Comparison of ENCODE assay signal across 8 cellular contexts in the genomic region with DNA sequence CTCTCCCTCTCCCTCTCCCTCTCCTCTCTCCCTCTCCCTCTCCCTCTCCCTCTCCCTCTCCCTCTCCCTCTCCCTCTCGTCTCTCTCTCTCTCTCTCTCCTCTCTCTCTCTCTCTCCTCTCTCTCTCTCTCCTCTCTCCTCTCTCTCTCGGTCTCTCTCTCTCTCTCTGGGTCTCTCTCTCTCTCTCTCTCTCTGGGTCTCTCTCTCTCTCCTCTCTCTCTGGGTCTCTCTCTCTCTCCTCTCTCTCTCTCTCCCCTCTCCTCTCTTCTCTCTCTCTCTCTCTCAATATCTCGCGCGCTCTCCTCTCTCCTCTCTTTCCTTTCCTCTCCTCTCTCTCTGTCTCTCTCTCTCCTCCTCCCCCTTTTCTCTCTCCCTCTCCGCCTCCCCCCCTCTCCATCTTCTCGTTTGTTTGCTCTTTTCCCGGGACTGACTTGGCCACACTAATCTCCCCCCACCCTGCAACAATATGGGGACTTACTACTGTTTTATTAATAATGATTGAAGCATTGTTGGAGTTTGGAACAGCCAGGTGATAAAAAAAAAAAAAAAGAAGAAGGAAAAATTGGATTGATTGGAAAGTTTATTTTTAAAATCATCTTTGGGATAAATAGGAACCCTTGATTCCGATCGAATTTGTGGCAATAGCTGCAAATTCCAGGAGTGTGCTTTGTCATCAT. TPM values are rescaled to one million over a fixed set of nuclear protein-coding genes. Genes with fewer than 3 reads are reported as not detected.
DNase-seq lines count a peak whose midpoint lies in the region; ATAC-seq and TF ChIP-seq lines count a peak whose summit lies in the region.

No MANE protein-coding gene starts in this region.

- H3K36me3 Mint-ChIP-seq in activated naive CD8-positive, alpha-beta T cell treated with anti-CD3 and anti-CD28 coated beads for 36 hours, result no peaks in the 10 kb centered on the region

- no peak overlapping the region for H3K23ac ChIP-seq in mesendoderm (ENCODE audit: low read length)

- H2AK5ac ChIP-seq in mesendoderm (ENCODE audit: low read length), result no peak overlapping the region

- no peaks in the 10 kb centered on the region for H3K36me3 ChIP-seq in mesendoderm (ENCODE audit: control insufficient read depth, insufficient read depth, low read length)

- no peak overlapping the region for H3K4me3 Mint-ChIP-seq in activated naive CD8-positive, alpha-beta T cell treated with anti-CD3 and anti-CD28 coated beads for 36 hours

- H3K4me3 ChIP-seq in astrocyte of the spinal cord (ENCODE audit: low read depth, low read length), result peak overlapping the region; percentile 76
- no peak overlapping the region for H3K4me3 ChIP-seq in mesendoderm (ENCODE audit: low read length)

- ATAC-seq in esophagus mucosa, result no peak

- peak; percentile 71 for DNase-seq in Caki2 (ENCODE audit: low read depth)
- peak; percentile 42 for DNase-seq in LoVo (ENCODE audit: low spot score)
- DNase-seq in astrocyte of the spinal cord (ENCODE audit: low read depth, low spot score), result peak; percentile 91
- DNase-seq in mesendoderm, result peak; percentile 77
- DNase-seq in activated naive CD8-positive, alpha-beta T cell treated with anti-CD3 and anti-CD28 coated beads for 36 hours, result no peak
- no peak for DNase-seq in stimulated activated CD4-positive, alpha-beta T cell treated with anti-CD3 and anti-CD28 coated beads, Interleukin-15, amount 100 ng/mL, for 24 hours
- DNase-seq in putamen (ENCODE audit: low spot score), result no peak

- no peak overlapping the region for H3K27ac Mint-ChIP-seq in activated naive CD8-positive, alpha-beta T cell treated with anti-CD3 and anti-CD28 coated beads for 36 hours

- no peaks in the 10 kb centered on the region for H3K79me1 ChIP-seq in mesendoderm (ENCODE audit: low read length)

- H2BK120ac ChIP-seq in mesendoderm (ENCODE audit: low read depth, low read length), result no peak overlapping the region

- no peak overlapping the region for H4K5ac ChIP-seq in mesendoderm (ENCODE audit: low read length)

- H3K18ac ChIP-seq in mesendoderm (ENCODE audit: low read length), result no peak overlapping the region

- no peak overlapping the region for H2BK5ac ChIP-seq in mesendoderm (ENCODE audit: low read length)

- H3K4ac ChIP-seq in mesendoderm (ENCODE audit: low read depth, low read length), result no peak overlapping the region

- H3K27me3 Mint-ChIP-seq in activated naive CD8-positive, alpha-beta T cell treated with anti-CD3 and anti-CD28 coated beads for 36 hours, result peaks cover 60% of the 10 kb centered on the region

- H3K27me3 ChIP-seq in mesendoderm (ENCODE audit: insufficient read depth, low read length, poor library complexity), result peaks cover 35% of the 10 kb centered on the region

- no peak overlapping the region for H3K56ac ChIP-seq in mesendoderm (ENCODE audit: low read length)

- H3K9me3 Mint-ChIP-seq in activated naive CD8-positive, alpha-beta T cell treated with anti-CD3 and anti-CD28 coated beads for 36 hours, result no peaks in the 10 kb centered on the region

- in situ Hi-C loops in Caki2 (cut with HindIII; ENCODE audit: low pct_unique_long_range_greater_than_20kb, low sequenced_read_pairs), result no loop called here
- in situ Hi-C loops in astrocyte of the spinal cord (cut with HindIII; ENCODE audit: low sequenced_read_pairs), result no loop called here

- no CpG with 5 or more reads among the region's 10 CpGs for whole genome bisulfite sequencing in mesendoderm (ENCODE audit: extremely low coverage, insufficient coverage, low lambda C conversion rate)

- no peaks in the 10 kb centered on the region for H3K4me1 ChIP-seq in mesendoderm (ENCODE audit: control insufficient read depth, low read depth, low read length)

- no peak overlapping the region for H2BK15ac ChIP-seq in mesendoderm (replicated peaks; ENCODE audit: low read depth)

- no peak overlapping the region for H3K4me2 ChIP-seq in mesendoderm (ENCODE audit: low read length)

- no peak overlapping the region for H4K8ac ChIP-seq in mesendoderm (ENCODE audit: low read depth, low read length)

- H3K27ac ChIP-seq in mesendoderm (ENCODE audit: low read depth, low read length), result no peak overlapping the region

- TF ChIP-seq CTCF in astrocyte of the spinal cord (IDR thresholded peaks at IDR 0.05; ENCODE audit: low read depth, low read length), result no peak

- H3K9ac ChIP-seq in mesendoderm (ENCODE audit: low read length), result no peak overlapping the region

- H3K4me1 Mint-ChIP-seq in activated naive CD8-positive, alpha-beta T cell treated with anti-CD3 and anti-CD28 coated beads for 36 hours, result peaks cover 23% of the 10 kb centered on the region

- H3K79me2 ChIP-seq in mesendoderm (ENCODE audit: control insufficient read depth, insufficient read depth, low read length), result no peaks in the 10 kb centered on the region

RNA-seq across cellular contexts. Expression of a gene that starts 0.9 kb away (rescaled TPM):
- 0.67 TPM in 1 of 2 replicates, not detected in the other for total RNA-seq in Caki2 (2014; rRNA removed; shearing (Covaris generic); ENCODE audit: low replicate concordance)
- 0.53 TPM for polyA plus RNA-seq in mesendoderm (2013, experiment 1 of 2)
- 0.66 TPM for polyA plus RNA-seq in mesendoderm (2013, experiment 2 of 2)
- total RNA-seq in activated naive CD8-positive, alpha-beta T cell treated with anti-CD3 and anti-CD28 coated beads for 36 hours, result not detected
- 0.84 TPM for total RNA-seq in esophagus mucosa

RNA-seq across cellular contexts. Expression of a gene that starts 1.1 kb away (rescaled TPM):
- total RNA-seq in Caki2 (2014; rRNA removed; shearing (Covaris generic); ENCODE audit: low replicate concordance), result 0.37 TPM in 1 of 2 replicates, not detected in the other
- not detected for polyA plus RNA-seq in mesendoderm (2013, experiment 1 of 2)
- not detected for polyA plus RNA-seq in mesendoderm (2013, experiment 2 of 2)
- total RNA-seq in activated naive CD8-positive, alpha-beta T cell treated with anti-CD3 and anti-CD28 coated beads for 36 hours, result not detected
- total RNA-seq in esophagus mucosa, result 2.7 TPM

Comparison
In these comparisons a context has a peak if more than half of its experiments do, and no peak if none do; other contexts are left out.
1. DNase-seq: peak in Caki2 (single experiment), LoVo (single experiment), astrocyte of the spinal cord (single experiment) and mesendoderm (single experiment); none in activated naive CD8-positive, alpha-beta T cell treated with anti-CD3 and anti-CD28 coated beads for 36 hours (single experiment), stimulated activated CD4-positive, alpha-beta T cell treated with anti-CD3 and anti-CD28 coated beads, Interleukin-15, amount 100 ng/mL, for 24 hours (single experiment) and putamen (single experiment).